ENCODE assay signal across 1 cellular context in the genomic region with DNA sequence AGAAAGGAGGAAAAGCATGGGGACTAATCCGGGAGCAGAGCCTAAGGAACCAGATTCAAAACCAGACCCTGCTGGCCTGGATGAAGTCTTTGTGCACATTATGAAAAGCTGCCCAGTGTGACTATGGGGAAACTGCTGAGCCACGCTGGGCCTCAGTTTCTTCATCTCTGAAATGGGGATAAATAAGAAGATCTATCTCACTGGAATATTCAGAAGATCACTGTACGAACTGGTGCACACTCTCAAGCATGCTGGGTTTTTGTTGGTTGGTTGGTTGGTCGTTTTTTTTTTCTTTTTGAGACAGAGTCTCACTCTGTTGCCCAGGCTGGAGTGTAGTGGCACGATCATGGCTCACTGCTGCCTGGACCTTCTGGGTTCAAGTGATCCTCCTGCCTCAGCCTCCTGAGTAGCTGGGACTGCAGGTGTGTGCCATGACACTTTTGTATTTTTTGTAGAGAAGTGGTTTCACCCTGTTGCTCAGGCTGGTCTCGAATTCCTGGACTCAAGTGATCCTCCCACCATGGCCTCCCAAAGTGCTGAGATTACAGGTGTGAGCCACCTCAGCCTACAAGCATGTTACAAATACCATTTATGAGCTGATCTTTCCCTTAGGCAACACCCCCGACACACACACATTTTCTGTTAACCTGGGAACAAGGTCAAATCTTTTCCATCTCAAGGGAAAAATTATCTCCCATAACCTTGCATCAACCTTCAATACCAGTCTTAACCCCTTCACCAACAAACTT.
TF ChIP-seq lines count a peak whose summit lies in the region.

No MANE protein-coding gene starts in this region.

TF ChIP-seq in K562, 482 proteins besides CTCF, POLR2A, EP300 and RAD21:
- TF ChIP-seq, protein P1, sequence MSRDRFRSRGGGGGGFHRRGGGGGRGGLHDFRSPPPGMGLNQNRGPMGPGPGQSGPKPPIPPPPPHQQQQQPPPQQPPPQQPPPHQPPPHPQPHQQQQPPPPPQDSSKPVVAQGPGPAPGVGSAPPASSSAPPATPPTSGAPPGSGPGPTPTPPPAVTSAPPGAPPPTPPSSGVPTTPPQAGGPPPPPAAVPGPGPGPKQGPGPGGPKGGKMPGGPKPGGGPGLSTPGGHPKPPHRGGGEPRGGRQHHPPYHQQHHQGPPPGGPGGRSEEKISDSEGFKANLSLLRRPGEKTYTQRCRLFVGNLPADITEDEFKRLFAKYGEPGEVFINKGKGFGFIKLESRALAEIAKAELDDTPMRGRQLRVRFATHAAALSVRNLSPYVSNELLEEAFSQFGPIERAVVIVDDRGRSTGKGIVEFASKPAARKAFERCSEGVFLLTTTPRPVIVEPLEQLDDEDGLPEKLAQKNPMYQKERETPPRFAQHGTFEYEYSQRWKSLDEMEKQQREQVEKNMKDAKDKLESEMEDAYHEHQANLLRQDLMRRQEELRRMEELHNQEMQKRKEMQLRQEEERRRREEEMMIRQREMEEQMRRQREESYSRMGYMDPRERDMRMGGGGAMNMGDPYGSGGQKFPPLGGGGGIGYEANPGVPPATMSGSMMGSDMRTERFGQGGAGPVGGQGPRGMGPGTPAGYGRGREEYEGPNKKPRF (IDR thresholded peaks at IDR 0.05; ENCODE audit: low read depth, low read length) = no peak
- TF ChIP-seq, protein P2, sequence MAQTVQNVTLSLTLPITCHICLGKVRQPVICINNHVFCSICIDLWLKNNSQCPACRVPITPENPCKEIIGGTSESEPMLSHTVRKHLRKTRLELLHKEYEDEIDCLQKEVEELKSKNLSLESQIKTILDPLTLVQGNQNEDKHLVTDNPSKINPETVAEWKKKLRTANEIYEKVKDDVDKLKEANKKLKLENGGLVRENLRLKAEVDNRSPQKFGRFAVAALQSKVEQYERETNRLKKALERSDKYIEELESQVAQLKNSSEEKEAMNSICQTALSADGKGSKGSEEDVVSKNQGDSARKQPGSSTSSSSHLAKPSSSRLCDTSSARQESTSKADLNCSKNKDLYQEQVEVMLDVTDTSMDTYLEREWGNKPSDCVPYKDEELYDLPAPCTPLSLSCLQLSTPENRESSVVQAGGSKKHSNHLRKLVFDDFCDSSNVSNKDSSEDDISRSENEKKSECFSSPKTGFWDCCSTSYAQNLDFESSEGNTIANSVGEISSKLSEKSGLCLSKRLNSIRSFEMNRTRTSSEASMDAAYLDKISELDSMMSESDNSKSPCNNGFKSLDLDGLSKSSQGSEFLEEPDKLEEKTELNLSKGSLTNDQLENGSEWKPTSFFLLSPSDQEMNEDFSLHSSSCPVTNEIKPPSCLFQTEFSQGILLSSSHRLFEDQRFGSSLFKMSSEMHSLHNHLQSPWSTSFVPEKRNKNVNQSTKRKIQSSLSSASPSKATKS (CRISPR knock-in tag; IDR thresholded peaks at IDR 0.05) = no peak
- TF ChIP-seq DDX20 (tag; IDR thresholded peaks at IDR 0.05; ENCODE audit: low read depth) (no peak), E2F4 (CRISPR knock-in tag; IDR thresholded peaks at IDR 0.05; ENCODE audit: low read depth) (no peak), RBM25 (IDR thresholded peaks at IDR 0.05; ENCODE audit: low read depth, low read length, severe bottlenecking) (peak; percentile 89), THAP7 (CRISPR knock-in tag; IDR thresholded peaks at IDR 0.05) (no peak), SMC3 (conservative IDR thresholded peaks at IDR 0.05; ENCODE audit: insufficient read depth, low read depth, low read length) (no peak), DPF2 (IDR thresholded peaks at IDR 0.05) (no peak), KDM4B (IDR thresholded peaks at IDR 0.05; ENCODE audit: borderline replicate concordance in 2 of 2, low read depth in 1 of 2) (no peak), KDM1A (IDR thresholded peaks at IDR 0.05) (0 out of 4 replicates have a peak, but pooled peaks of 1 of the 2 experiments have one; percentile 42), BCOR (IDR thresholded peaks at IDR 0.05) (peak; percentile 88), SMARCA5 (IDR thresholded peaks at IDR 0.05) (peak; percentile 53; the same call in 1 of the 2 replicates), TBP (optimal IDR thresholded peaks at IDR 0.05; ENCODE audit: low read depth, low read length) (no peak), PHB2 (IDR thresholded peaks at IDR 0.05; ENCODE audit: low read depth) (no peak), MAZ (CRISPR knock-in tag; conservative IDR thresholded peaks at IDR 0.05 in 1 of 2, IDR thresholded peaks at IDR 0.05 in 1 of 2) (no peak), CBX8 (IDR thresholded peaks at IDR 0.05; ENCODE audit: borderline replicate concordance, extremely low read depth, low read depth, low read length, poor library complexity, severe bottlenecking) (no peak), DIDO1 (tag; IDR thresholded peaks at IDR 0.05; ENCODE audit: low read depth) (no peak), ZNF77 (CRISPR knock-in tag; IDR thresholded peaks at IDR 0.05) (no peak), HDAC2 (IDR thresholded peaks at IDR 0.05) (0 out of 2 replicates have a peak, but pooled peaks have one; percentile 22), ZNF609 (CRISPR knock-in tag; IDR thresholded peaks at IDR 0.05; ENCODE audit: borderline replicate concordance) (no peak), ID3 (CRISPR knock-in tag; IDR thresholded peaks at IDR 0.05) (no peak), ID3 (tag; IDR thresholded peaks at IDR 0.05) (no peak), ADNP (tag; IDR thresholded peaks at IDR 0.05) (peak; percentile 88), BMI1 (IDR thresholded peaks at IDR 0.05; ENCODE audit: low read length) (no peak), NCOA4 (IDR thresholded peaks at IDR 0.05; ENCODE audit: partially characterized antibody) (peak; percentile 5)
- TF ChIP-seq, protein P3, sequence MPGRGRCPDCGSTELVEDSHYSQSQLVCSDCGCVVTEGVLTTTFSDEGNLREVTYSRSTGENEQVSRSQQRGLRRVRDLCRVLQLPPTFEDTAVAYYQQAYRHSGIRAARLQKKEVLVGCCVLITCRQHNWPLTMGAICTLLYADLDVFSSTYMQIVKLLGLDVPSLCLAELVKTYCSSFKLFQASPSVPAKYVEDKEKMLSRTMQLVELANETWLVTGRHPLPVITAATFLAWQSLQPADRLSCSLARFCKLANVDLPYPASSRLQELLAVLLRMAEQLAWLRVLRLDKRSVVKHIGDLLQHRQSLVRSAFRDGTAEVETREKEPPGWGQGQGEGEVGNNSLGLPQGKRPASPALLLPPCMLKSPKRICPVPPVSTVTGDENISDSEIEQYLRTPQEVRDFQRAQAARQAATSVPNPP (IDR thresholded peaks at IDR 0.05; ENCODE audit: borderline replicate concordance, insufficient read depth, insufficient read length) = no peak
- TF ChIP-seq, protein P4, sequence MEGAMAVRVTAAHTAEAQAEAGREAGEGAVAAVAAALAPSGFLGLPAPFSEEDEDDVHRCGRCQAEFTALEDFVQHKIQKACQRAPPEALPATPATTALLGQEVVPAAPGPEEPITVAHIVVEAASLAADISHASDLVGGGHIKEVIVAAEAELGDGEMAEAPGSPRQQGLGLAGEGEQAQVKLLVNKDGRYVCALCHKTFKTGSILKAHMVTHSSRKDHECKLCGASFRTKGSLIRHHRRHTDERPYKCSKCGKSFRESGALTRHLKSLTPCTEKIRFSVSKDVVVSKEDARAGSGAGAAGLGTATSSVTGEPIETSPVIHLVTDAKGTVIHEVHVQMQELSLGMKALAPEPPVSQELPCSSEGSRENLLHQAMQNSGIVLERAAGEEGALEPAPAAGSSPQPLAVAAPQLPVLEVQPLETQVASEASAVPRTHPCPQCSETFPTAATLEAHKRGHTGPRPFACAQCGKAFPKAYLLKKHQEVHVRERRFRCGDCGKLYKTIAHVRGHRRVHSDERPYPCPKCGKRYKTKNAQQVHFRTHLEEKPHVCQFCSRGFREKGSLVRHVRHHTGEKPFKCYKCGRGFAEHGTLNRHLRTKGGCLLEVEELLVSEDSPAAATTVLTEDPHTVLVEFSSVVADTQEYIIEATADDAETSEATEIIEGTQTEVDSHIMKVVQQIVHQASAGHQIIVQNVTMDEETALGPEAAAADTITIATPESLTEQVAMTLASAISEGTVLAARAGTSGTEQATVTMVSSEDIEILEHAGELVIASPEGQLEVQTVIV (CRISPR knock-in tag; IDR thresholded peaks at IDR 0.05; ENCODE audit: borderline replicate concordance) = no peak
- TF ChIP-seq, protein P5, sequence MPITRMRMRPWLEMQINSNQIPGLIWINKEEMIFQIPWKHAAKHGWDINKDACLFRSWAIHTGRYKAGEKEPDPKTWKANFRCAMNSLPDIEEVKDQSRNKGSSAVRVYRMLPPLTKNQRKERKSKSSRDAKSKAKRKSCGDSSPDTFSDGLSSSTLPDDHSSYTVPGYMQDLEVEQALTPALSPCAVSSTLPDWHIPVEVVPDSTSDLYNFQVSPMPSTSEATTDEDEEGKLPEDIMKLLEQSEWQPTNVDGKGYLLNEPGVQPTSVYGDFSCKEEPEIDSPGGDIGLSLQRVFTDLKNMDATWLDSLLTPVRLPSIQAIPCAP (CRISPR knock-in tag; IDR thresholded peaks at IDR 0.05; ENCODE audit: borderline replicate concordance) = no peak
